In the genomic region with DNA sequence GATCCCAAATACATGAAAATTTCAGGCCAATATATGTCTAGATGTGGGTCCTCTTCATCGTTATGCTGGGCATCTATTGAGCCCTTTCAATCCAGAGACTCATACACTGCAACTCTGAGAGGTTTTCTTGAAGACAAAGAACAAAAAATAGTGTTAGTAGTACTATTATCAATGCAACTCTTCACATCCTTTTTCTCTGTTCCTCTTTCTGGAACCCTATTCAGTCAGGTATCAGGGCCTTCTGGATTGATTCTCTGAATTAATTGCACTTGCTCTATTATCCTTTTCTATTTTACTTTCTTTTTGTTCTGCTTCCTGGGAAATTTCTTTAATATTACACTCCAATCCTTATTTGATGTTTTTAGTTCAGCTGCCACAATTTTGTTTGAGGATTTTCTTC, we compare ENCODE assay signal across 19 cellular contexts. TPM values are rescaled to one million over a fixed set of nuclear protein-coding genes. Genes with fewer than 3 reads are reported as not detected.
DNase-seq lines count a peak whose midpoint lies in the region; ATAC-seq, FAIRE-seq and TF ChIP-seq lines count a peak whose summit lies in the region.
"Had no signal": no experiment of that assay in that cellular context is flagged by ENCODE, and none has a peak within 500 bp of the region (broad histone marks: within the 10 kb centered on the region; RNA-seq: fewer than 3 reads in every experiment).

No MANE protein-coding gene starts in this region.

- H3K4me3 Mint-ChIP-seq in central memory CD8-positive, alpha-beta T cell, result no peak overlapping the region
- H3K4me3 Mint-ChIP-seq in activated CD4-positive, alpha-beta memory T cell treated with anti-CD3 and anti-CD28 coated beads, Interleukin-2, amount 10 ng/mL, durations not matched to agents 7 days and 5 days, result no peak overlapping the region
- H3K4me3 Mint-ChIP-seq: B cell; CD8-positive, alpha-beta T cell; HFFc6 had no signal

- in situ Hi-C loops in GM13976 (cut with MboI; ENCODE audit: low sequenced_read_pairs, unreplicated experiment), result no loop called here

- DNase-seq in GM12891 (ENCODE audit: insufficient read length, low spot score) (no peak), mesenchymal stem cell (no peak), GM13976 (ENCODE audit: low spot score) (no peak)
- no peak for DNase-seq in central memory CD8-positive, alpha-beta T cell (ENCODE audit: low spot score in 2 of 2)
- DNase-seq in activated CD4-positive, alpha-beta memory T cell treated with anti-CD3 and anti-CD28 coated beads, Interleukin-2, amount 10 ng/mL, durations not matched to agents 7 days and 5 days, result no peak
- DNase-seq: Caco-2; CD4-positive, CD25-positive, alpha-beta regulatory T cell; CD8-positive, alpha-beta T cell; DMS153; DND-41; GOT3; HFFc6 had no signal

- H3K4me1 Mint-ChIP-seq in central memory CD8-positive, alpha-beta T cell, result no peaks in the 10 kb centered on the region
- peaks cover 2% of the 10 kb centered on the region for H3K4me1 Mint-ChIP-seq in activated CD4-positive, alpha-beta memory T cell treated with anti-CD3 and anti-CD28 coated beads, Interleukin-2, amount 10 ng/mL, durations not matched to agents 7 days and 5 days
- H3K4me1 Mint-ChIP-seq: B cell had no signal

- no peaks in the 10 kb centered on the region for H3K79me1 ChIP-seq in mesenchymal stem cell (replicated peaks; ENCODE audit: low read length, poor library complexity, severe bottlenecking)

- no peak overlapping the region for H2BK5ac ChIP-seq in mesenchymal stem cell (ENCODE audit: low read depth, low read length, poor library complexity, severe bottlenecking)

- H3K27ac Mint-ChIP-seq in central memory CD8-positive, alpha-beta T cell (ENCODE audit: low read depth), result peak overlapping the region; percentile 73
- H3K27ac Mint-ChIP-seq in activated CD4-positive, alpha-beta memory T cell treated with anti-CD3 and anti-CD28 coated beads, Interleukin-2, amount 10 ng/mL, durations not matched to agents 7 days and 5 days, result no peak overlapping the region
- H3K27ac Mint-ChIP-seq: B cell; CD8-positive, alpha-beta T cell; HFFc6 had no signal

- no peaks in the 10 kb centered on the region for H4K20me1 ChIP-seq in OCI-LY3 (ENCODE audit: insufficient read depth, low read length)
- H4K20me1 ChIP-seq: BLaER1 had no signal

- H3K27me3 ChIP-seq in OCI-LY3 (ENCODE audit: low read depth, low read length) (no peaks in the 10 kb centered on the region), mesenchymal stem cell (ENCODE audit: control insufficient read depth in 1 of 2, insufficient read depth in 1 of 2, low read length in 2 of 2) (peaks cover 0 to 1% of the 10 kb centered on the region in 2 experiments)
- H3K27me3 ChIP-seq: BLaER1 had no signal

- H3K14ac ChIP-seq in mesenchymal stem cell (ENCODE audit: low read length in 2 of 2), result no peak overlapping the region

- H3K36me3 ChIP-seq in OCI-LY3 (replicated peaks; ENCODE audit: low read depth, low read length) (no peaks in the 10 kb centered on the region), mesenchymal stem cell (ENCODE audit: control insufficient read depth in 1 of 2, insufficient read depth in 2 of 2, low read depth in 1 of 2, low read length in 2 of 2) (no peaks in the 10 kb centered on the region)
- H3K36me3 ChIP-seq: BLaER1, HAP-1 had no signal

- H3K9me3 Mint-ChIP-seq in central memory CD8-positive, alpha-beta T cell, result no peaks in the 10 kb centered on the region
- no peaks in the 10 kb centered on the region for H3K9me3 Mint-ChIP-seq in activated CD4-positive, alpha-beta memory T cell treated with anti-CD3 and anti-CD28 coated beads, Interleukin-2, amount 10 ng/mL, durations not matched to agents 7 days and 5 days
- H3K9me3 Mint-ChIP-seq: CD4-positive, CD25-positive, alpha-beta regulatory T cell; CD8-positive, alpha-beta T cell; HFFc6 had no signal

- WGBS in mesenchymal stem cell, result no CpG with 5 or more reads among the region's 1 CpG

- TF ChIP-seq CTCF in OCI-LY3 (IDR thresholded peaks at IDR 0.05; ENCODE audit: low read depth, low read length), result no peak
- TF ChIP-seq CTCF in GM13976 (IDR thresholded peaks at IDR 0.05; ENCODE audit: borderline replicate concordance, control extremely low read depth, extremely low read depth, insufficient read depth, missing control alignments), result no peak

- H3K9me3 ChIP-seq in OCI-LY3 (ENCODE audit: insufficient read depth, low read length) (no peaks in the 10 kb centered on the region), mesenchymal stem cell (ENCODE audit: control insufficient read depth, low read length) (no peaks in the 10 kb centered on the region)
- H3K9me3 ChIP-seq: BLaER1, Caco-2, HAP-1 had no signal

- no peaks in the 10 kb centered on the region for H3K36me3 Mint-ChIP-seq in central memory CD8-positive, alpha-beta T cell (ENCODE audit: insufficient read depth)
- H3K36me3 Mint-ChIP-seq in activated CD4-positive, alpha-beta memory T cell treated with anti-CD3 and anti-CD28 coated beads, Interleukin-2, amount 10 ng/mL, durations not matched to agents 7 days and 5 days (ENCODE audit: low read depth), result no peaks in the 10 kb centered on the region

- peaks cover 8% of the 10 kb centered on the region for H3K4me1 ChIP-seq in OCI-LY3 (ENCODE audit: low read length)
- no peaks in the 10 kb centered on the region for H3K4me1 ChIP-seq in mesenchymal stem cell (ENCODE audit: control insufficient read depth, insufficient read depth, low read depth, low read length)
- H3K4me1 ChIP-seq: HAP-1 had no signal

- H3K27me3 Mint-ChIP-seq in central memory CD8-positive, alpha-beta T cell, result peaks cover 23% of the 10 kb centered on the region
- peaks cover 1% of the 10 kb centered on the region for H3K27me3 Mint-ChIP-seq in activated CD4-positive, alpha-beta memory T cell treated with anti-CD3 and anti-CD28 coated beads, Interleukin-2, amount 10 ng/mL, durations not matched to agents 7 days and 5 days

- no peak overlapping the region for H4K8ac ChIP-seq in mesenchymal stem cell (ENCODE audit: low read length)

- no peaks in the 10 kb centered on the region for H3K79me2 ChIP-seq in OCI-LY3 (ENCODE audit: low read length)

- no peak overlapping the region for H2BK12ac ChIP-seq in mesenchymal stem cell (ENCODE audit: low read length in 2 of 2)

- CTCF ChIA-PET in activated CD4-positive, alpha-beta memory T cell treated with anti-CD3 and anti-CD28 coated beads, Interleukin-2, amount 10 ng/mL, durations not matched to agents 7 days and 5 days (lab: Charles Lee), result no interaction called here

- no peak for TF ChIP-seq POLR2A in GM12891 (IDR thresholded peaks at IDR 0.05; ENCODE audit: low read depth, low read length)

- H2BK120ac ChIP-seq in mesenchymal stem cell (ENCODE audit: low read depth, low read length), result no peak overlapping the region

- H3K4ac ChIP-seq in mesenchymal stem cell (ENCODE audit: low read depth in 1 of 2, low read length in 2 of 2), result no peak overlapping the region

- ATAC-seq in central memory CD8-positive, alpha-beta T cell (replicated peaks; ENCODE audit: extremely low read depth, poor library complexity, severe bottlenecking), result no peak
- ATAC-seq: CD8-positive, alpha-beta T cell had no signal

- no peak overlapping the region for H4K91ac ChIP-seq in mesenchymal stem cell (ENCODE audit: low read length)

- H3K9ac ChIP-seq in OCI-LY3 (ENCODE audit: low read length) (no peak overlapping the region), mesenchymal stem cell (ENCODE audit: low read length) (no peak overlapping the region)
- H3K9ac ChIP-seq: BLaER1 had no signal

- no peak overlapping the region for H2AFZ ChIP-seq in OCI-LY3 (ENCODE audit: low read depth, low read length)
- H2AFZ ChIP-seq in mesenchymal stem cell (ENCODE audit: low read depth, low read length), result no peak overlapping the region

- H3K27ac ChIP-seq in OCI-LY3 (ENCODE audit: low read length) (no peak overlapping the region), mesenchymal stem cell (ENCODE audit: low read length, poor library complexity, severe bottlenecking) (no peak overlapping the region)
- H3K27ac ChIP-seq: BLaER1, C4-2B had no signal

- H3K18ac ChIP-seq in mesenchymal stem cell (ENCODE audit: low read depth in 1 of 2, low read length in 2 of 2), result no peak overlapping the region

- no peak overlapping the region for H3K23ac ChIP-seq in mesenchymal stem cell (ENCODE audit: low read length in 2 of 2)

- no peak overlapping the region for H2AK5ac ChIP-seq in mesenchymal stem cell (ENCODE audit: low read length, severe bottlenecking)

- H3K4me3 ChIP-seq in OCI-LY3 (ENCODE audit: low read length), result no peak overlapping the region
- no peak overlapping the region for H3K4me3 ChIP-seq in mesenchymal stem cell (ENCODE audit: insufficient read depth in 1 of 2, low read depth in 1 of 2, low read length in 2 of 2)
- H3K4me3 ChIP-seq: BLaER1, HAP-1 had no signal

- no peak for FAIRE-seq in GM12891 (lab: Jason Lieb, UNC)
- FAIRE-seq: G401.6, H54 had no signal

- POLR2A ChIA-PET in activated CD4-positive, alpha-beta memory T cell treated with anti-CD3 and anti-CD28 coated beads, Interleukin-2, amount 10 ng/mL, durations not matched to agents 7 days and 5 days (lab: Charles Lee), result no interaction called here

- H3K4me2 ChIP-seq in OCI-LY3 (ENCODE audit: low read length) (peak overlapping the region; percentile 12), mesenchymal stem cell (ENCODE audit: low read length, poor library complexity, severe bottlenecking) (no peak overlapping the region)

- no peak overlapping the region for H2BK15ac ChIP-seq in mesenchymal stem cell (ENCODE audit: low read depth, poor library complexity, severe bottlenecking)

TF ChIP-seq in GM12891, 5 proteins besides CTCF, POLR2A, EP300 and RAD21:
- TF ChIP-seq PAX5 (IDR thresholded peaks at IDR 0.05; ENCODE audit: insufficient read depth, low read length, severe bottlenecking), result no peak
- TF ChIP-seq POLR2AphosphoS5 (IDR thresholded peaks at IDR 0.05; ENCODE audit: low read depth, low read length), result no peak
- TF ChIP-seq SPI1 (IDR thresholded peaks at IDR 0.05; ENCODE audit: low read depth, low read length), result peak; percentile 77
- TF ChIP-seq POU2F2 (IDR thresholded peaks at IDR 0.05; ENCODE audit: low read depth, low read length), result no peak

RNA-seq across cellular contexts. Expression of a gene that starts 18.5 kb away (rescaled TPM):
- 38.0 TPM for polyA plus RNA-seq in GM12891 (2012; ENCODE audit: low read depth, missing spikeins)
- polyA plus RNA-seq in mesenchymal stem cell (2013, experiment 1 of 2), result 83.8 TPM
- polyA plus RNA-seq in mesenchymal stem cell (2013, experiment 2 of 2), result 83.8 TPM
- total RNA-seq in activated CD4-positive, alpha-beta memory T cell treated with anti-CD3 and anti-CD28 coated beads, Interleukin-2, amount 10 ng/mL, durations not matched to agents 7 days and 5 days, result 100 to 1,000 TPM; 133 to 138 TPM

RNA-seq across cellular contexts. Expression of a gene that starts 20.4 kb away (rescaled TPM):
- 27.7 TPM for polyA plus RNA-seq in GM12891 (2012; ENCODE audit: low read depth, missing spikeins)
- polyA plus RNA-seq in mesenchymal stem cell (2013, experiment 1 of 2), result 27.5 TPM
- 27.0 TPM for polyA plus RNA-seq in mesenchymal stem cell (2013, experiment 2 of 2)
- total RNA-seq in activated CD4-positive, alpha-beta memory T cell treated with anti-CD3 and anti-CD28 coated beads, Interleukin-2, amount 10 ng/mL, durations not matched to agents 7 days and 5 days, result 10 to 100 TPM; 41.4 to 43.1 TPM
